ENCODE assay signal across 1 cellular context in genomic region chr1:29124366-29125236, GRCh38.
TF ChIP-seq lines count a peak whose summit lies in the region.

No MANE protein-coding gene starts in this region.

TF ChIP-seq in H1, 55 proteins besides CTCF, POLR2A, EP300 and RAD21 (continued from another document):
- no peak for TF ChIP-seq USF2 (IDR thresholded peaks at IDR 0.05; ENCODE audit: low read length)
- no peak for TF ChIP-seq RXRA (IDR thresholded peaks at IDR 0.05; ENCODE audit: insufficient read depth, low read depth, low read length)
- no peak for TF ChIP-seq ZNF274 (IDR thresholded peaks at IDR 0.05; ENCODE audit: borderline replicate concordance, extremely low read depth, low read length)
- peak; percentile 98 for TF ChIP-seq TEAD4 (IDR thresholded peaks at IDR 0.05; ENCODE audit: low read depth, low read length)
- TF ChIP-seq JUN (IDR thresholded peaks at IDR 0.05; ENCODE audit: low read depth, low read length), result no peak
- peak; percentile 44 for TF ChIP-seq KDM4A (IDR thresholded peaks at IDR 0.05; ENCODE audit: low read depth, low read length, severe bottlenecking)
- peak; percentile 73 for TF ChIP-seq KDM1A (IDR thresholded peaks at IDR 0.05; ENCODE audit: borderline replicate concordance, low read length)
- no peak for TF ChIP-seq CHD2 (IDR thresholded peaks at IDR 0.05; ENCODE audit: low read length)
- no peak for TF ChIP-seq SIRT6 (IDR thresholded peaks at IDR 0.05; ENCODE audit: low read length)
- no peak for TF ChIP-seq CBX5 (IDR thresholded peaks at IDR 0.05; ENCODE audit: low read depth, low read length)
- TF ChIP-seq NRF1 (IDR thresholded peaks at IDR 0.05; ENCODE audit: low read depth, low read length), result no peak
- TF ChIP-seq POLR2AphosphoS5 (IDR thresholded peaks at IDR 0.05; ENCODE audit: low read depth, low read length), result no peak
- TF ChIP-seq GTF2F1 (IDR thresholded peaks at IDR 0.05; ENCODE audit: borderline replicate concordance, low read depth, low read length), result no peak
- TF ChIP-seq RFX5 (IDR thresholded peaks at IDR 0.05; ENCODE audit: borderline replicate concordance, low read depth, low read length), result no peak
- TF ChIP-seq SRF (IDR thresholded peaks at IDR 0.05; ENCODE audit: low read depth, low read length), result no peak
- no peak for TF ChIP-seq EGR1 (IDR thresholded peaks at IDR 0.05; ENCODE audit: borderline replicate concordance, low read depth, low read length)
- peak; percentile 54 to 72; a peak in 1 of 4 replicates for TF ChIP-seq HDAC2 (IDR thresholded peaks at IDR 0.05; ENCODE audit: borderline replicate concordance in 1 of 2, low read depth in 2 of 2, low read length in 2 of 2)
- peak; percentile 60 for TF ChIP-seq SP1 (IDR thresholded peaks at IDR 0.05; ENCODE audit: low read depth, low read length)
- no peak for TF ChIP-seq CHD1 (IDR thresholded peaks at IDR 0.05; ENCODE audit: low read depth, low read length)
- peak; percentile 53; the same call in 1 of the 2 replicates for TF ChIP-seq PHF8 (conservative IDR thresholded peaks at IDR 0.05; ENCODE audit: low read depth, low read length)
- peak; percentile 61 for TF ChIP-seq NANOG (IDR thresholded peaks at IDR 0.05; ENCODE audit: insufficient read depth, low read depth, low read length, poor library complexity, severe bottlenecking)
- no peak for TF ChIP-seq TAF7 (optimal IDR thresholded peaks at IDR 0.05; ENCODE audit: borderline replicate concordance, low read depth, low read length)
- TF ChIP-seq ATF3 (IDR thresholded peaks at IDR 0.05; ENCODE audit: insufficient read depth, low read depth, low read length), result no peak
- no peak for TF ChIP-seq SUZ12 (IDR thresholded peaks at IDR 0.05; ENCODE audit: low read length)
- no peak for TF ChIP-seq TBP (IDR thresholded peaks at IDR 0.05; ENCODE audit: low read depth, low read length)
- TF ChIP-seq CREB1 (IDR thresholded peaks at IDR 0.05), result peak; percentile 63; the same call in 1 of the 2 replicates
- TF ChIP-seq ASH2L (IDR thresholded peaks at IDR 0.05; ENCODE audit: low read length), result peak; percentile 55
- TF ChIP-seq FOSL1 (IDR thresholded peaks at IDR 0.05; ENCODE audit: insufficient read depth, low read depth, low read length), result no peak
- peak; percentile 67 for TF ChIP-seq MAX (IDR thresholded peaks at IDR 0.05)
- 0 out of 2 replicates have a peak, but pooled peaks have one; percentile 11 for TF ChIP-seq RBBP5 (IDR thresholded peaks at IDR 0.05; ENCODE audit: borderline replicate concordance, low read depth, low read length)
- TF ChIP-seq TCF12 (IDR thresholded peaks at IDR 0.05; ENCODE audit: low read depth, low read length), result 0 out of 2 replicates have a peak, but pooled peaks have one; percentile 30
- TF ChIP-seq, protein P1, sequence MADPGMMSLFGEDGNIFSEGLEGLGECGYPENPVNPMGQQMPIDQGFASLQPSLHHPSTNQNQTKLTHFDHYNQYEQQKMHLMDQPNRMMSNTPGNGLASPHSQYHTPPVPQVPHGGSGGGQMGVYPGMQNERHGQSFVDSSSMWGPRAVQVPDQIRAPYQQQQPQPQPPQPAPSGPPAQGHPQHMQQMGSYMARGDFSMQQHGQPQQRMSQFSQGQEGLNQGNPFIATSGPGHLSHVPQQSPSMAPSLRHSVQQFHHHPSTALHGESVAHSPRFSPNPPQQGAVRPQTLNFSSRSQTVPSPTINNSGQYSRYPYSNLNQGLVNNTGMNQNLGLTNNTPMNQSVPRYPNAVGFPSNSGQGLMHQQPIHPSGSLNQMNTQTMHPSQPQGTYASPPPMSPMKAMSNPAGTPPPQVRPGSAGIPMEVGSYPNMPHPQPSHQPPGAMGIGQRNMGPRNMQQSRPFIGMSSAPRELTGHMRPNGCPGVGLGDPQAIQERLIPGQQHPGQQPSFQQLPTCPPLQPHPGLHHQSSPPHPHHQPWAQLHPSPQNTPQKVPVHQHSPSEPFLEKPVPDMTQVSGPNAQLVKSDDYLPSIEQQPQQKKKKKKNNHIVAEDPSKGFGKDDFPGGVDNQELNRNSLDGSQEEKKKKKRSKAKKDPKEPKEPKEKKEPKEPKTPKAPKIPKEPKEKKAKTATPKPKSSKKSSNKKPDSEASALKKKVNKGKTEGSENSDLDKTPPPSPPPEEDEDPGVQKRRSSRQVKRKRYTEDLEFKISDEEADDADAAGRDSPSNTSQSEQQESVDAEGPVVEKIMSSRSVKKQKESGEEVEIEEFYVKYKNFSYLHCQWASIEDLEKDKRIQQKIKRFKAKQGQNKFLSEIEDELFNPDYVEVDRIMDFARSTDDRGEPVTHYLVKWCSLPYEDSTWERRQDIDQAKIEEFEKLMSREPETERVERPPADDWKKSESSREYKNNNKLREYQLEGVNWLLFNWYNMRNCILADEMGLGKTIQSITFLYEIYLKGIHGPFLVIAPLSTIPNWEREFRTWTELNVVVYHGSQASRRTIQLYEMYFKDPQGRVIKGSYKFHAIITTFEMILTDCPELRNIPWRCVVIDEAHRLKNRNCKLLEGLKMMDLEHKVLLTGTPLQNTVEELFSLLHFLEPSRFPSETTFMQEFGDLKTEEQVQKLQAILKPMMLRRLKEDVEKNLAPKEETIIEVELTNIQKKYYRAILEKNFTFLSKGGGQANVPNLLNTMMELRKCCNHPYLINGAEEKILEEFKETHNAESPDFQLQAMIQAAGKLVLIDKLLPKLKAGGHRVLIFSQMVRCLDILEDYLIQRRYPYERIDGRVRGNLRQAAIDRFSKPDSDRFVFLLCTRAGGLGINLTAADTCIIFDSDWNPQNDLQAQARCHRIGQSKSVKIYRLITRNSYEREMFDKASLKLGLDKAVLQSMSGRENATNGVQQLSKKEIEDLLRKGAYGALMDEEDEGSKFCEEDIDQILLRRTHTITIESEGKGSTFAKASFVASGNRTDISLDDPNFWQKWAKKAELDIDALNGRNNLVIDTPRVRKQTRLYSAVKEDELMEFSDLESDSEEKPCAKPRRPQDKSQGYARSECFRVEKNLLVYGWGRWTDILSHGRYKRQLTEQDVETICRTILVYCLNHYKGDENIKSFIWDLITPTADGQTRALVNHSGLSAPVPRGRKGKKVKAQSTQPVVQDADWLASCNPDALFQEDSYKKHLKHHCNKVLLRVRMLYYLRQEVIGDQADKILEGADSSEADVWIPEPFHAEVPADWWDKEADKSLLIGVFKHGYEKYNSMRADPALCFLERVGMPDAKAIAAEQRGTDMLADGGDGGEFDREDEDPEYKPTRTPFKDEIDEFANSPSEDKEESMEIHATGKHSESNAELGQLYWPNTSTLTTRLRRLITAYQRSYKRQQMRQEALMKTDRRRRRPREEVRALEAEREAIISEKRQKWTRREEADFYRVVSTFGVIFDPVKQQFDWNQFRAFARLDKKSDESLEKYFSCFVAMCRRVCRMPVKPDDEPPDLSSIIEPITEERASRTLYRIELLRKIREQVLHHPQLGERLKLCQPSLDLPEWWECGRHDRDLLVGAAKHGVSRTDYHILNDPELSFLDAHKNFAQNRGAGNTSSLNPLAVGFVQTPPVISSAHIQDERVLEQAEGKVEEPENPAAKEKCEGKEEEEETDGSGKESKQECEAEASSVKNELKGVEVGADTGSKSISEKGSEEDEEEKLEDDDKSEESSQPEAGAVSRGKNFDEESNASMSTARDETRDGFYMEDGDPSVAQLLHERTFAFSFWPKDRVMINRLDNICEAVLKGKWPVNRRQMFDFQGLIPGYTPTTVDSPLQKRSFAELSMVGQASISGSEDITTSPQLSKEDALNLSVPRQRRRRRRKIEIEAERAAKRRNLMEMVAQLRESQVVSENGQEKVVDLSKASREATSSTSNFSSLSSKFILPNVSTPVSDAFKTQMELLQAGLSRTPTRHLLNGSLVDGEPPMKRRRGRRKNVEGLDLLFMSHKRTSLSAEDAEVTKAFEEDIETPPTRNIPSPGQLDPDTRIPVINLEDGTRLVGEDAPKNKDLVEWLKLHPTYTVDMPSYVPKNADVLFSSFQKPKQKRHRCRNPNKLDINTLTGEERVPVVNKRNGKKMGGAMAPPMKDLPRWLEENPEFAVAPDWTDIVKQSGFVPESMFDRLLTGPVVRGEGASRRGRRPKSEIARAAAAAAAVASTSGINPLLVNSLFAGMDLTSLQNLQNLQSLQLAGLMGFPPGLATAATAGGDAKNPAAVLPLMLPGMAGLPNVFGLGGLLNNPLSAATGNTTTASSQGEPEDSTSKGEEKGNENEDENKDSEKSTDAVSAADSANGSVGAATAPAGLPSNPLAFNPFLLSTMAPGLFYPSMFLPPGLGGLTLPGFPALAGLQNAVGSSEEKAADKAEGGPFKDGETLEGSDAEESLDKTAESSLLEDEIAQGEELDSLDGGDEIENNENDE (IDR thresholded peaks at IDR 0.05; ENCODE audit: insufficient replicate concordance, low read length), result no peak
- TF ChIP-seq TAF1 (IDR thresholded peaks at IDR 0.05; ENCODE audit: low read depth, low read length), result peak; percentile 49; the same call in 1 of the 2 replicates
- TF ChIP-seq CEBPB (IDR thresholded peaks at IDR 0.05; ENCODE audit: low read depth, low read length), result no peak
- TF ChIP-seq BACH1 (IDR thresholded peaks at IDR 0.05; ENCODE audit: low read length), result no peak
- TF ChIP-seq GABPA (IDR thresholded peaks at IDR 0.05; ENCODE audit: borderline replicate concordance, insufficient read depth, low read length), result no peak
- no peak for TF ChIP-seq EZH2 (IDR thresholded peaks at IDR 0.05; ENCODE audit: low read depth, low read length, severe bottlenecking)
- no peak for TF ChIP-seq BRCA1 (IDR thresholded peaks at IDR 0.05; ENCODE audit: low read depth, low read length)
- peak; percentile 61; the same call in 1 of the 2 replicates for TF ChIP-seq SP4 (IDR thresholded peaks at IDR 0.05; ENCODE audit: low read length)
- TF ChIP-seq BCL11A (IDR thresholded peaks at IDR 0.05; ENCODE audit: low read depth in 2 of 2, low read length in 2 of 2), result no peak
- TF ChIP-seq RNF2 (IDR thresholded peaks at IDR 0.05; ENCODE audit: borderline replicate concordance, low read depth, low read length, missing control alignments, poor library complexity, severe bottlenecking), result no peak
- TF ChIP-seq SIX5 (IDR thresholded peaks at IDR 0.05; ENCODE audit: low read depth, low read length), result no peak
- peak; percentile 37; the same call in 1 of the 2 replicates for TF ChIP-seq JUND (IDR thresholded peaks at IDR 0.05; ENCODE audit: low read length)
- TF ChIP-seq YY1 (IDR thresholded peaks at IDR 0.05; ENCODE audit: low read depth, low read length), result 0 out of 2 replicates have a peak, but pooled peaks have one; percentile 6
- TF ChIP-seq CBX8 (IDR thresholded peaks at IDR 0.05; ENCODE audit: borderline replicate concordance, low read depth, low read length), result no peak
- TF ChIP-seq HDAC6 (IDR thresholded peaks at IDR 0.05; ENCODE audit: low read depth, low read length), result no peak
- TF ChIP-seq SAP30 (IDR thresholded peaks at IDR 0.05; ENCODE audit: insufficient read depth, insufficient replicate concordance, low read length), result no peak
- TF ChIP-seq POU5F1 (IDR thresholded peaks at IDR 0.05; ENCODE audit: low read depth, low read length), result no peak
- TF ChIP-seq SIN3A (conservative IDR thresholded peaks at IDR 0.05 in 1 of 2, IDR thresholded peaks at IDR 0.05 in 1 of 2; ENCODE audit: low read depth in 1 of 2, low read length in 2 of 2), result peak in 1 of 2 experiments; percentile 18; a peak in 1 of 4 replicates
- TF ChIP-seq ATF2 (IDR thresholded peaks at IDR 0.05; ENCODE audit: low read length), result no peak
- no peak for TF ChIP-seq MAFK (IDR thresholded peaks at IDR 0.05; ENCODE audit: low read depth, low read length)
- no peak for TF ChIP-seq SP2 (IDR thresholded peaks at IDR 0.05; ENCODE audit: low read length)
- no peak for TF ChIP-seq KDM5A (IDR thresholded peaks at IDR 0.05; ENCODE audit: low read length)
